8 cellular contexts compared by ENCODE assay signal in genomic region chr10:27745719-27746363, GRCh38. TPM values are rescaled to one million over a fixed set of nuclear protein-coding genes. Genes with fewer than 3 reads are reported as not detected.
DNase-seq lines count a peak whose midpoint lies in the region; ATAC-seq and TF ChIP-seq lines count a peak whose summit lies in the region.

TSS of gene MKX (minus strand) at chr10:27745819. CDS start at chr10:27743415, 2,404 bp downstream.

- no peaks in the 10 kb centered on the region for H3K9me3 ChIP-seq in testis

- H3K4me3 Mint-ChIP-seq in mesothelial cell of epicardium, result peak within 1 kb of the TSS; percentile 68

- ATAC-seq in HG03196 (IDR thresholded peaks at IDR 0.05; ENCODE audit: unreplicated experiment), result no peak

- H3K36me3 Mint-ChIP-seq in mesothelial cell of epicardium, result no peaks in the 10 kb centered on the region

- H3K27me3 ChIP-seq in GM06990 (replicated peaks; ENCODE audit: control insufficient read depth, insufficient read depth, low read length) (no peaks in the 10 kb centered on the region; the same call in none of the 2 replicates), testis (no peaks in the 10 kb centered on the region)

- H3K27ac ChIP-seq in testis, result peak within 1 kb of the TSS in 1 of 2 donors; percentile 80

- no peak within 1 kb of the TSS for H3K27ac Mint-ChIP-seq in mesothelial cell of epicardium

- H3K4me3 ChIP-seq in GM06990 (replicated peaks; ENCODE audit: low read depth, low read length) (no peak within 1 kb of the TSS), testis (peak within 1 kb of the TSS; percentile 33 to 59)

- intact Hi-C loops in testis (cut with DNase I; ENCODE audit: low total_unique reads), result no loop called here

- peak; percentile 3 for DNase-seq in GM06990 (ENCODE audit: extremely low read depth, insufficient read length)
- peak in 4 of 5 donors; percentile 10 to 39 (median 26) for DNase-seq in T-helper 1 cell
- DNase-seq in dermis blood vessel endothelial cell, result peak; percentile 67
- peak; percentile 44 to 78 for DNase-seq in mesothelial cell of epicardium (ENCODE audit: low spot score in 2 of 2, unreplicated experiment in 2 of 2)
- DNase-seq in testis, result peak; percentile 22
- DNase-seq in mesenteric fat pad (ENCODE audit: low spot score), result no peak
- DNase-seq in superior temporal gyrus (ENCODE audit: extremely low spot score), result no peak

- no peaks in the 10 kb centered on the region for H3K36me3 ChIP-seq in GM06990 (ENCODE audit: control insufficient read depth, insufficient read depth, low read length)
- no peaks in the 10 kb centered on the region for H3K36me3 ChIP-seq in testis (ENCODE audit: low read depth, missing control alignments)

- WGBS in testis, 2 donors, result 0 to 1% methylated on average over 3 to 66 of the region's 72 CpGs

- peaks cover 28% of the 10 kb centered on the region for H3K4me1 Mint-ChIP-seq in mesothelial cell of epicardium

- TF ChIP-seq POLR2A in testis (IDR thresholded peaks at IDR 0.05), result no peak

- no peaks in the 10 kb centered on the region for H3K9me3 Mint-ChIP-seq in mesothelial cell of epicardium

- TF ChIP-seq CTCF in GM06990 (IDR thresholded peaks at IDR 0.05; ENCODE audit: insufficient read depth, low read length, poor library complexity, severe bottlenecking), result no peak
- TF ChIP-seq CTCF in mesothelial cell of epicardium (IDR thresholded peaks at IDR 0.05; ENCODE audit: unreplicated experiment), result no peak
- no peak for TF ChIP-seq CTCF in testis (IDR thresholded peaks at IDR 0.05)

- peaks cover 93% of the 10 kb centered on the region for H3K27me3 Mint-ChIP-seq in mesothelial cell of epicardium (ENCODE audit: low read depth)

- H3K4me1 ChIP-seq in testis, result peaks cover 31% of the 10 kb centered on the region

RNA-seq across cellular contexts. Expression of gene MKX, which starts in this region (rescaled TPM):
- total RNA-seq in dermis blood vessel endothelial cell (0.14 TPM in 1 of 2 replicates, not detected in the other), mesothelial cell of epicardium (not detected in 3 replicates), testis (1 to 10 TPM; 1.7 to 4.2 TPM), mesenteric fat pad (0.55 TPM)
- 1.1 TPM for polyA plus RNA-seq in testis (ENCODE audit: insufficient read depth, low read depth, low replicate concordance)

Comparison
In these comparisons a context has a peak if more than half of its experiments do, and no peak if none do; other contexts are left out.
1. Peak in DNase-seq in dermis blood vessel endothelial cell; RNA of the gene not detected or under 1 TPM.
2. Peak in DNase-seq in mesothelial cell of epicardium; RNA of the gene not detected or under 1 TPM.
3. DNase-seq: peak in GM06990 (single experiment), T-helper 1 cell (4 of 5) and testis (single experiment); none in mesenteric fat pad (single experiment) and superior temporal gyrus (single experiment).